In genomic region chr20:24786096-24786495, GRCh38 we compare ENCODE assay signal across 28 cellular contexts.
"Had no signal": no experiment of that assay in that cellular context is flagged by ENCODE, and none has a peak within 500 bp of the region (broad histone marks: within the 10 kb centered on the region; RNA-seq: fewer than 3 reads in every experiment).

No MANE protein-coding gene starts in this region.

- ATAC-seq: gastroesophageal sphincter; heart left ventricle; left cardiac atrium; left lung; mucosa of descending colon; naive thymus-derived CD4-positive, alpha-beta T cell; psoas muscle; right cardiac atrium; stimulated activated naive CD8-positive, alpha-beta T cell treated with anti-CD3 and anti-CD28 coated beads, Interleukin-15, amount 100 ng/mL, for 72 hours had no signal

- H3K27ac Mint-ChIP-seq: memory B cell; naive thymus-derived CD4-positive, alpha-beta T cell; nephron progenitor cell had no signal

- H3K4me2 ChIP-seq: hepatocyte had no signal

- H3K36me3 ChIP-seq: esophagus muscularis mucosa, gastroesophageal sphincter, heart left ventricle, left lung, ovary, suprapubic skin, transverse colon, upper lobe of right lung, uterus had no signal

- H3K4me3 Mint-ChIP-seq: memory B cell; mesothelial cell of epicardium; naive thymus-derived CD4-positive, alpha-beta T cell; nephron progenitor cell; stimulated activated naive CD8-positive, alpha-beta T cell treated with anti-CD3 and anti-CD28 coated beads, Interleukin-15, amount 100 ng/mL, for 72 hours had no signal

- H3K36me3 Mint-ChIP-seq: memory B cell; mesothelial cell of epicardium; naive thymus-derived CD4-positive, alpha-beta T cell had no signal

- H3K27ac ChIP-seq: esophagus muscularis mucosa, foreskin keratinocyte, gastroesophageal sphincter, heart left ventricle, hepatocyte, left lung, ovary, psoas muscle, skin epidermis, suprapubic skin, transverse colon, upper lobe of right lung, uterus had no signal

- H3K27me3 ChIP-seq: foreskin keratinocyte, hepatocyte, ovary, transverse colon, uterus had no signal

- DNase-seq: cerebellar nuclear complex; effector memory CD4-positive, alpha-beta T cell; left lung; mucosa of descending colon; naive thymus-derived CD4-positive, alpha-beta T cell; nephron progenitor cell; occipital lobe; ovary; right cardiac atrium; stimulated activated CD4-positive, alpha-beta T cell treated with anti-CD3 and anti-CD28 coated beads, Interleukin-15, amount 100 ng/mL, for 24 hours; stimulated activated CD4-positive, alpha-beta T cell treated with anti-CD3 and anti-CD28 coated beads, Interleukin-2, amount 100 ng/mL, for 48 hours; stimulated activated naive CD4-positive, alpha-beta T cell; stimulated activated naive CD8-positive, alpha-beta T cell treated with anti-CD3 and anti-CD28 coated beads, Interleukin-15, amount 100 ng/mL, for 72 hours; transverse colon; upper lobe of right lung; uterus had no signal

- H3K9me3 ChIP-seq: esophagus muscularis mucosa, gastroesophageal sphincter, heart left ventricle, left lung, mucosa of descending colon, ovary, psoas muscle, suprapubic skin, transverse colon, upper lobe of right lung, uterus had no signal

- H3K9me3 Mint-ChIP-seq: memory B cell; mesothelial cell of epicardium; naive thymus-derived CD4-positive, alpha-beta T cell; nephron progenitor cell; stimulated activated naive CD8-positive, alpha-beta T cell treated with anti-CD3 and anti-CD28 coated beads, Interleukin-15, amount 100 ng/mL, for 72 hours had no signal

- H2AFZ ChIP-seq: hepatocyte had no signal

- H3K4me1 ChIP-seq: foreskin keratinocyte, gastroesophageal sphincter, heart left ventricle, psoas muscle, suprapubic skin, transverse colon, uterus had no signal

- H3K4me3 ChIP-seq: esophagus muscularis mucosa, gastroesophageal sphincter, heart left ventricle, hepatocyte, left lung, lung, mucosa of descending colon, ovary, psoas muscle, skin epidermis, suprapubic skin, transverse colon, upper lobe of right lung, uterus had no signal
